9 cellular contexts compared by ENCODE assay signal in the genomic region with DNA sequence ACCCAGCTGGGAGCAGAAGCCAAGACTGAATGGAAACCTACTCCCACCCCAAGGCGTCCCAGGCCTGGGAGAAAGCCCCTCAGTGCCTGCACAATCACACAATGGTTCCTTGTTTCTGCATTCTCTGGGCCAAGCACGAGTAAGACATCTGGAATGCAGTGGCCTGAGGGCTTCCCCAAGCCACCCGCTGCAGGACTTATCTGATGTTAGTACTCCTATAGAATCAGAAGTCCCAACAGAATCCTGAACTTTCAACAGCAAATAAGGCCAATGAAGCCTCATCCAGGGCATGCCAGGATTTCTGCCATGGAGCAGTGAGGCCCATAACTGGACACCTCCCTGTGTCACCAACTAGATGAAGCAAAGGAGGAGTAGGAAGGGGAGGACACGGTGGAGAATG. TPM values are rescaled to one million over a fixed set of nuclear protein-coding genes. Genes with fewer than 3 reads are reported as not detected.
DNase-seq lines count a peak whose midpoint lies in the region; ATAC-seq, FAIRE-seq and TF ChIP-seq lines count a peak whose summit lies in the region.
"Had no signal": no experiment of that assay in that cellular context is flagged by ENCODE, and none has a peak within 500 bp of the region (broad histone marks: within the 10 kb centered on the region; RNA-seq: fewer than 3 reads in every experiment).

No MANE protein-coding gene starts in this region.

- no TSS peak for BruUV-seq in HepG2 (replicated peaks; lab: Mats Ljungman, UMichigan)

- peak overlapping the region; percentile 74 for H3K27ac ChIP-seq in HepG2 (ENCODE audit: extremely low read length, insufficient read depth, low read length)
- no peak overlapping the region for H3K27ac ChIP-seq in right lobe of liver
- H3K27ac ChIP-seq in CD4-positive, alpha-beta memory T cell (ENCODE audit: low read depth, low read length), result no peak overlapping the region

- H3K9me3 ChIP-seq in HepG2 (ENCODE audit: low read length), result no peaks in the 10 kb centered on the region
- H3K9me3 ChIP-seq in right lobe of liver, result no peaks in the 10 kb centered on the region
- H3K9me3 ChIP-seq in CD4-positive, alpha-beta memory T cell (ENCODE audit: control insufficient read depth in 1 of 2, low read length in 2 of 2), result no peaks in the 10 kb centered on the region

- peaks cover 22 to 62% (median 33%) of the 10 kb centered on the region in 4 donors for H3K4me1 Mint-ChIP-seq in CD4-positive, alpha-beta memory T cell

- 3% methylated on average over 4 of the region's 4 CpGs for WGBS in HepG2 (ENCODE audit: low lambda C conversion rate)
- WGBS in right lobe of liver (ENCODE audit: insufficient coverage, low coverage, low lambda C conversion rate, missing lambda C conversion rate), result 49% methylated on average over 3 of the region's 4 CpGs

- H3K36me3 Mint-ChIP-seq in CD4-positive, alpha-beta memory T cell, result no peaks in the 10 kb centered on the region

- ATAC-seq in HepG2 (peak; percentile 38), right lobe of liver (no peak), GM18511 (IDR thresholded peaks at IDR 0.05; ENCODE audit: unreplicated experiment) (no peak)

- CTCF ChIA-PET in HepG2 (lab: Yijun Ruan, JAX; ENCODE audit: low intra/inter-chr PET ratio, low total read pairs), result interaction anchor here (0.8 to 4.6 kb wide), 3 partner anchors 28 to 68 kb away, joined by 3 to 40 read pairs (median 4); partner anchors contain the start of gene MYO18A
- CTCF ChIA-PET in CD4-positive, alpha-beta memory T cell (lab: Charles Lee; ENCODE audit: partially characterized antibody), result interaction anchor here (1.6 to 17.1 kb wide), 3 partner anchors 28 to 218 kb away, joined by 5 to 465 read pairs (median 277); partner anchors contain the start of gene MYO18A

- DNase-seq in HepG2 (ENCODE audit: low spot score), result peak; percentile 94
- DNase-seq in right lobe of liver, result no peak
- DNase-seq in astrocyte of the spinal cord (ENCODE audit: low read depth, low spot score), result peak; percentile 55
- peak; percentile 60 for DNase-seq in iris pigment epithelial cell (ENCODE audit: low read depth)
- DNase-seq in CD4-positive, alpha-beta memory T cell, result no peak
- DNase-seq in SIG-M5 (lab: John Stamatoyannopoulos, UW), result no peak
- DNase-seq in DMS79 treated with DMSO at 0.1 percent for 48 hours (lab: John Stamatoyannopoulos, UW), result no peak
- DNase-seq: stimulated activated CD4-positive, alpha-beta T cell treated with anti-CD3 and anti-CD28 coated beads, Interleukin-1b, Interleukin-23, amount 100 ng/mL, for 48 hours had no signal

- H3K4me3 ChIP-seq in HepG2 (replicated peaks in 1 of 3; ENCODE audit: insufficient read depth in 1 of 3, low read depth in 2 of 3, low read length in 3 of 3) (peak overlapping the region in 1 of 3 experiments; percentile 22; a peak in 1 of 6 replicates), right lobe of liver (no peak overlapping the region), astrocyte of the spinal cord (ENCODE audit: low read depth, low read length) (no peak overlapping the region)
- no peak overlapping the region for H3K4me3 ChIP-seq in CD4-positive, alpha-beta memory T cell (ENCODE audit: low read length in 2 of 2)

- no peak overlapping the region for H3K4me3 Mint-ChIP-seq in CD4-positive, alpha-beta memory T cell

- FAIRE-seq in HepG2 (lab: Jason Lieb, UNC), result peak; percentile 81

- no peak for TF ChIP-seq RAD21 in HepG2 (CRISPR knock-in tag; IDR thresholded peaks at IDR 0.05)

- peak overlapping the region; percentile 55 for H3K4me2 ChIP-seq in HepG2 (ENCODE audit: low read depth, low read length)

- TF ChIP-seq POLR2A in HepG2 (IDR thresholded peaks at IDR 0.05; ENCODE audit: insufficient read depth in 1 of 2, low read depth in 2 of 2, low read length in 2 of 2) (no peak), right lobe of liver (IDR thresholded peaks at IDR 0.05) (no peak)

- TF ChIP-seq EP300 in HepG2 (IDR thresholded peaks at IDR 0.05; ENCODE audit: low read depth in 2 of 2, low read length in 2 of 2) (no peak), HepG2 (CRISPR knock-in tag; IDR thresholded peaks at IDR 0.05; ENCODE audit: borderline replicate concordance) (no peak; the same call in 1 of the 2 replicates)

- no peak overlapping the region for H2AFZ ChIP-seq in HepG2 (ENCODE audit: low read length)

- peaks cover 13% of the 10 kb centered on the region; the same call in 1 of the 2 replicates for H4K20me1 ChIP-seq in HepG2 (ENCODE audit: insufficient read depth, low read length)

- H3K9ac ChIP-seq in HepG2 (ENCODE audit: insufficient read depth, low read depth, low read length), result peak overlapping the region; percentile 52

- POLR2A ChIA-PET in HepG2 (lab: Yijun Ruan, JAX), result interaction anchor here (1.3 to 21.6 kb wide), 2 partner anchors 27 to 143 kb away, joined by 3 to 618 read pairs; partner anchors contain the start of gene MYO18A
- POLR2A ChIA-PET in CD4-positive, alpha-beta memory T cell (lab: Charles Lee; ENCODE audit: partially characterized antibody), result interaction anchor here (4.2 kb wide), 1 partner anchor 12 kb away, joined by 50 read pairs; no protein-coding TSS in a partner anchor

- in situ Hi-C loops in HepG2 (cut with HindIII; ENCODE audit: extremely low pct_ligation_motif_present, low pct_unique_long_range_greater_than_20kb) (no loop called here), astrocyte of the spinal cord (cut with HindIII; ENCODE audit: low sequenced_read_pairs) (no loop called here)

- no peaks in the 10 kb centered on the region for H3K27me3 ChIP-seq in HepG2 (ENCODE audit: control insufficient read depth in 1 of 2, insufficient read depth in 2 of 2, low read length in 2 of 2)
- H3K27me3 ChIP-seq in right lobe of liver, result no peaks in the 10 kb centered on the region
- no peaks in the 10 kb centered on the region for H3K27me3 ChIP-seq in CD4-positive, alpha-beta memory T cell (ENCODE audit: insufficient read depth, low read length)

- H3K4me1 ChIP-seq in HepG2 (ENCODE audit: insufficient read depth, low read length) (peaks cover 96% of the 10 kb centered on the region), right lobe of liver (peaks cover 0 to 78% (median 35%) of the 10 kb centered on the region in 4 donors)
- peaks cover 37% of the 10 kb centered on the region for H3K4me1 ChIP-seq in CD4-positive, alpha-beta memory T cell (ENCODE audit: insufficient read depth, low read length)

- H3K27me3 Mint-ChIP-seq in CD4-positive, alpha-beta memory T cell, result no peaks in the 10 kb centered on the region

- no peak for TF ChIP-seq CTCF in HepG2 (CRISPR knock-in tag; IDR thresholded peaks at IDR 0.05)
- TF ChIP-seq CTCF in right lobe of liver (IDR thresholded peaks at IDR 0.05), result no peak
- TF ChIP-seq CTCF in astrocyte of the spinal cord (IDR thresholded peaks at IDR 0.05; ENCODE audit: low read depth, low read length), result no peak

- H3K9me3 Mint-ChIP-seq in CD4-positive, alpha-beta memory T cell, result no peaks in the 10 kb centered on the region

- intact Hi-C loops in HepG2 (cut with micrococcal nuclease; ENCODE audit: unreplicated experiment), result loop anchor here (1.0 to 10.0 kb wide), 2 partner anchors 27 to 143 kb away; partner anchors contain the start of gene NUFIP2
- intact Hi-C loops in right lobe of liver (cut with DNase I), result loop anchor here in 1 of 2 donors (5.0 kb wide), 1 partner anchor 66 kb away; no protein-coding TSS in a partner anchor
- intact Hi-C loops in CD4-positive, alpha-beta memory T cell (cut with micrococcal nuclease), result no loop called here

- peak overlapping the region in 2 of 7 donors; percentile 22 to 76 for H3K27ac Mint-ChIP-seq in CD4-positive, alpha-beta memory T cell

- peaks cover 6 to 13% of the 10 kb centered on the region in 2 experiments; a peak in 4 of 5 replicates for H3K36me3 ChIP-seq in HepG2 (replicated peaks in 1 of 2; ENCODE audit: control insufficient read depth in 1 of 2, insufficient read depth in 2 of 2, low read length in 2 of 2)
- no peaks in the 10 kb centered on the region for H3K36me3 ChIP-seq in right lobe of liver
- no peaks in the 10 kb centered on the region for H3K36me3 ChIP-seq in CD4-positive, alpha-beta memory T cell (ENCODE audit: insufficient read depth, low read length)

- peaks cover 65% of the 10 kb centered on the region for H3K79me2 ChIP-seq in HepG2 (ENCODE audit: insufficient read depth, low read length)

TF ChIP-seq in HepG2, 621 proteins besides CTCF, POLR2A, EP300 and RAD21 (continues in another document):
- TF ChIP-seq ASH2L (IDR thresholded peaks at IDR 0.05; ENCODE audit: insufficient read length, low read depth, low read length) (peak; percentile 20), ZNF383 (CRISPR knock-in tag; IDR thresholded peaks at IDR 0.05; ENCODE audit: borderline replicate concordance) (no peak), FOXA3 (CRISPR knock-in tag; IDR thresholded peaks at IDR 0.05) (no peak)

RNA-seq across cellular contexts. Expression of gene MYO18A, which starts 28.6 kb away (rescaled TPM):
- total RNA-seq in HepG2 (2016; rRNA removed; fragmentation: Illumina TruSeq; extraction: Trizol) (21.2 and 24.8 TPM in 2 replicates), right lobe of liver (10 to 100 TPM; 50.1 to 98.2 (median 81.8) TPM)
- total RNA-seq in HepG2 (2016; cell fraction: cytosol; rRNA removed; fragmentation: Illumina TruSeq; extraction: Trizol; ENCODE audit: low read depth), result 4.9 and 7.5 TPM in 2 replicates
- 16.3 and 25.6 TPM in 2 replicates for total RNA-seq in HepG2 (2016; cell fraction: insoluble cytoplasmic fraction; rRNA removed; fragmentation: Illumina TruSeq; extraction: Trizol)
- 5.8 and 6.0 TPM in 2 replicates for total RNA-seq in HepG2 (2016; cell fraction: membrane; rRNA removed; fragmentation: Illumina TruSeq; extraction: Trizol)
- total RNA-seq in HepG2 (2016; cell fraction: nucleus; rRNA removed; fragmentation: Illumina TruSeq; extraction: Trizol), result 24.8 and 30.3 TPM in 2 replicates
- polyA plus RNA-seq in HepG2 (2011; rRNA removed), result 16.8 and 23.2 TPM in 2 replicates
- 8.3 and 9.6 TPM in 2 replicates for polyA plus RNA-seq in HepG2 (2011; cell fraction: cytosol; rRNA removed)
- polyA plus RNA-seq in HepG2 (2011; cell fraction: nucleus; rRNA removed), result 155 and 159 TPM in 2 replicates
- polyA plus RNA-seq in HepG2 (2012), result 42.0 and 44.5 TPM in 2 replicates
- polyA plus RNA-seq in HepG2 (2016; cell fraction: cytosol; fragmentation: Illumina TruSeq; extraction: Trizol; ENCODE audit: low read depth), result 0.96 and 1.4 TPM in 2 replicates
- polyA plus RNA-seq in HepG2 (2016; cell fraction: insoluble cytoplasmic fraction; fragmentation: Illumina TruSeq; extraction: Trizol; ENCODE audit: low read depth), result 16.0 and 20.4 TPM in 2 replicates
- polyA plus RNA-seq in HepG2 (2016; cell fraction: membrane; fragmentation: Illumina TruSeq; extraction: Trizol; ENCODE audit: low read depth), result 2.4 and 3.0 TPM in 2 replicates
- polyA plus RNA-seq in HepG2 (2016; cell fraction: nucleus; fragmentation: Illumina TruSeq; extraction: Trizol; ENCODE audit: insufficient read depth, low read depth), result 72.8 and 77.7 TPM in 2 replicates
- polyA minus RNA-seq in HepG2 (2011; rRNA and poly(A)+ RNA removed; ENCODE audit: low replicate concordance), result 39.4 and 67.1 TPM in 2 replicates
- 13.7 and 17.4 TPM in 2 replicates for polyA minus RNA-seq in HepG2 (2011; cell fraction: cytosol; rRNA and poly(A)+ RNA removed)
- polyA minus RNA-seq in HepG2 (2011; cell fraction: nucleus; rRNA and poly(A)+ RNA removed), result 65.8 and 83.4 TPM in 2 replicates
- 100 to 1,000 TPM; 134 to 136 TPM for total RNA-seq in CD4-positive, alpha-beta memory T cell
- polyA plus RNA-seq in CD4-positive, alpha-beta memory T cell, result 10 to 100 TPM in 1 of 2 donors, 1 to 10 TPM in 1; 6.0 to 44.9 TPM

Comparison
In these comparisons a context has a peak if more than half of its experiments do, and no peak if none do; other contexts are left out.
1. DNase-seq: peak in HepG2 (single experiment), astrocyte of the spinal cord (single experiment) and iris pigment epithelial cell (single experiment); none in right lobe of liver (0 of 3), CD4-positive, alpha-beta memory T cell (0 of 5), SIG-M5 (single experiment) and DMS79 treated with DMSO at 0.1 percent for 48 hours (single experiment).